Comparison of ENCODE assay signal across 1 cellular context in the genomic region with DNA sequence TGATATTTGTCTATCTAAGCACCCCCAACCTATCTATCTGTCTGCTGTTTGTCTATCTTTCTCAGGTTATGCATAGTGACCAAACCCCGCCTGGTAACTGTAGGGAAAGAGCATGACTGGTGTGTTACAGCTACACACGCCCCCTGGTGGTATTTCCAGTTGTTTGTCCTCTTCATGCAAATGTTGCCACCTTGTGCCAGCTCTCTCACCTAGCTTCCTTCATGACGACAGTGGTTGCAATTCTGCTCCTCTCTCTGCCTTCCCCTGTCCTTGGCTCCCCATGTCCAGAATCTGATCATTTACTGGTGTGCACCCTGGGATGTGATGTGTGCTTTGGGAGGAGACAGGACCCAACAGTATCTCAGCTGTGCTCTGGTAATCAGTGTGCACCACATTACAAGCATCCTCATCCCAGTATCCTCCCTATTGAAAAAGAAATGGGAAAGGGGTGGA.
TF ChIP-seq lines count a peak whose summit lies in the region.

No MANE protein-coding gene starts in this region.

TF ChIP-seq in H1, 55 proteins besides CTCF, POLR2A, EP300 and RAD21 (continued from another document):
- TF ChIP-seq SAP30 (IDR thresholded peaks at IDR 0.05; ENCODE audit: insufficient read depth, insufficient replicate concordance, low read length) (no peak), YY1 (IDR thresholded peaks at IDR 0.05; ENCODE audit: low read depth, low read length) (peak; percentile 35; the same call in 1 of the 2 replicates), RNF2 (IDR thresholded peaks at IDR 0.05; ENCODE audit: borderline replicate concordance, low read depth, low read length, missing control alignments, poor library complexity, severe bottlenecking) (no peak), SIX5 (IDR thresholded peaks at IDR 0.05; ENCODE audit: low read depth, low read length) (no peak), TAF7 (optimal IDR thresholded peaks at IDR 0.05; ENCODE audit: borderline replicate concordance, low read depth, low read length) (no peak), NRF1 (IDR thresholded peaks at IDR 0.05; ENCODE audit: low read depth, low read length) (no peak), CBX8 (IDR thresholded peaks at IDR 0.05; ENCODE audit: borderline replicate concordance, low read depth, low read length) (no peak), TAF1 (IDR thresholded peaks at IDR 0.05; ENCODE audit: low read depth, low read length) (no peak), PHF8 (conservative IDR thresholded peaks at IDR 0.05; ENCODE audit: low read depth, low read length) (no peak), TEAD4 (IDR thresholded peaks at IDR 0.05; ENCODE audit: low read depth, low read length) (peak; percentile 60; the same call in 1 of the 2 replicates), CHD2 (IDR thresholded peaks at IDR 0.05; ENCODE audit: low read length) (no peak), JUN (IDR thresholded peaks at IDR 0.05; ENCODE audit: low read depth, low read length) (no peak), POU5F1 (IDR thresholded peaks at IDR 0.05; ENCODE audit: low read depth, low read length) (0 out of 2 replicates have a peak, but pooled peaks have one; percentile 51), CEBPB (IDR thresholded peaks at IDR 0.05; ENCODE audit: low read depth, low read length) (peak; percentile 17; the same call in 1 of the 2 replicates), BACH1 (IDR thresholded peaks at IDR 0.05; ENCODE audit: low read length) (no peak), MAFK (IDR thresholded peaks at IDR 0.05; ENCODE audit: low read depth, low read length) (peak; percentile 21; the same call in 1 of the 2 replicates), KDM1A (IDR thresholded peaks at IDR 0.05; ENCODE audit: borderline replicate concordance, low read length) (peak; percentile 97), RXRA (IDR thresholded peaks at IDR 0.05; ENCODE audit: insufficient read depth, low read depth, low read length) (0 out of 2 replicates have a peak, but pooled peaks have one; percentile 53), NANOG (IDR thresholded peaks at IDR 0.05; ENCODE audit: insufficient read depth, low read depth, low read length, poor library complexity, severe bottlenecking) (no peak), CBX5 (IDR thresholded peaks at IDR 0.05; ENCODE audit: low read depth, low read length) (no peak), CREB1 (IDR thresholded peaks at IDR 0.05) (peak; percentile 81), FOSL1 (IDR thresholded peaks at IDR 0.05; ENCODE audit: insufficient read depth, low read depth, low read length) (no peak), EGR1 (IDR thresholded peaks at IDR 0.05; ENCODE audit: borderline replicate concordance, low read depth, low read length) (0 out of 2 replicates have a peak, but pooled peaks have one; percentile 24), ASH2L (IDR thresholded peaks at IDR 0.05; ENCODE audit: low read length) (no peak), HDAC2 (IDR thresholded peaks at IDR 0.05; ENCODE audit: borderline replicate concordance in 1 of 2, low read depth in 2 of 2, low read length in 2 of 2) (peak; percentile 73 to 97; a peak in 2 of 4 replicates), RFX5 (IDR thresholded peaks at IDR 0.05; ENCODE audit: borderline replicate concordance, low read depth, low read length) (peak; percentile 55; the same call in 1 of the 2 replicates), TCF12 (IDR thresholded peaks at IDR 0.05; ENCODE audit: low read depth, low read length) (peak; percentile 84; the same call in 1 of the 2 replicates), KDM5A (IDR thresholded peaks at IDR 0.05; ENCODE audit: low read length) (no peak), BRCA1 (IDR thresholded peaks at IDR 0.05; ENCODE audit: low read depth, low read length) (no peak), GTF2F1 (IDR thresholded peaks at IDR 0.05; ENCODE audit: borderline replicate concordance, low read depth, low read length) (no peak), SP2 (IDR thresholded peaks at IDR 0.05; ENCODE audit: low read length) (no peak), GABPA (IDR thresholded peaks at IDR 0.05; ENCODE audit: borderline replicate concordance, insufficient read depth, low read length) (0 out of 2 replicates have a peak, but pooled peaks have one; percentile 23), JUND (IDR thresholded peaks at IDR 0.05; ENCODE audit: low read length) (no peak), HDAC6 (IDR thresholded peaks at IDR 0.05; ENCODE audit: low read depth, low read length) (no peak), SUZ12 (IDR thresholded peaks at IDR 0.05; ENCODE audit: low read length) (no peak), CHD1 (IDR thresholded peaks at IDR 0.05; ENCODE audit: low read depth, low read length) (no peak), TBP (IDR thresholded peaks at IDR 0.05; ENCODE audit: low read depth, low read length) (no peak), SIN3A (conservative IDR thresholded peaks at IDR 0.05 in 1 of 2, IDR thresholded peaks at IDR 0.05 in 1 of 2; ENCODE audit: low read depth in 1 of 2, low read length in 2 of 2) (no peak), KDM4A (IDR thresholded peaks at IDR 0.05; ENCODE audit: low read depth, low read length, severe bottlenecking) (no peak), SP4 (IDR thresholded peaks at IDR 0.05; ENCODE audit: low read length) (no peak), POLR2AphosphoS5 (IDR thresholded peaks at IDR 0.05; ENCODE audit: low read depth, low read length) (no peak), SP1 (IDR thresholded peaks at IDR 0.05; ENCODE audit: low read depth, low read length) (no peak), EZH2 (IDR thresholded peaks at IDR 0.05; ENCODE audit: low read depth, low read length, severe bottlenecking) (no peak), CTBP2 (IDR thresholded peaks at IDR 0.05; ENCODE audit: borderline replicate concordance, insufficient read depth, insufficient read length, low read length) (no peak), ZNF274 (IDR thresholded peaks at IDR 0.05; ENCODE audit: borderline replicate concordance, extremely low read depth, low read length) (no peak)
- TF ChIP-seq, protein P1, sequence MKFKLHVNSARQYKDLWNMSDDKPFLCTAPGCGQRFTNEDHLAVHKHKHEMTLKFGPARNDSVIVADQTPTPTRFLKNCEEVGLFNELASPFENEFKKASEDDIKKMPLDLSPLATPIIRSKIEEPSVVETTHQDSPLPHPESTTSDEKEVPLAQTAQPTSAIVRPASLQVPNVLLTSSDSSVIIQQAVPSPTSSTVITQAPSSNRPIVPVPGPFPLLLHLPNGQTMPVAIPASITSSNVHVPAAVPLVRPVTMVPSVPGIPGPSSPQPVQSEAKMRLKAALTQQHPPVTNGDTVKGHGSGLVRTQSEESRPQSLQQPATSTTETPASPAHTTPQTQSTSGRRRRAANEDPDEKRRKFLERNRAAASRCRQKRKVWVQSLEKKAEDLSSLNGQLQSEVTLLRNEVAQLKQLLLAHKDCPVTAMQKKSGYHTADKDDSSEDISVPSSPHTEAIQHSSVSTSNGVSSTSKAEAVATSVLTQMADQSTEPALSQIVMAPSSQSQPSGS (IDR thresholded peaks at IDR 0.05; ENCODE audit: low read length) = peak; percentile 77
- TF ChIP-seq, protein P2, sequence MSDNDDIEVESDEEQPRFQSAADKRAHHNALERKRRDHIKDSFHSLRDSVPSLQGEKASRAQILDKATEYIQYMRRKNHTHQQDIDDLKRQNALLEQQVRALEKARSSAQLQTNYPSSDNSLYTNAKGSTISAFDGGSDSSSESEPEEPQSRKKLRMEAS (IDR thresholded peaks at IDR 0.05) = peak; percentile 74; the same call in 1 of the 2 replicates
- TF ChIP-seq, protein P3, sequence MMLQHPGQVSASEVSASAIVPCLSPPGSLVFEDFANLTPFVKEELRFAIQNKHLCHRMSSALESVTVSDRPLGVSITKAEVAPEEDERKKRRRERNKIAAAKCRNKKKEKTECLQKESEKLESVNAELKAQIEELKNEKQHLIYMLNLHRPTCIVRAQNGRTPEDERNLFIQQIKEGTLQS (IDR thresholded peaks at IDR 0.05; ENCODE audit: insufficient read depth, low read depth, low read length) = no peak
- TF ChIP-seq, protein P4, sequence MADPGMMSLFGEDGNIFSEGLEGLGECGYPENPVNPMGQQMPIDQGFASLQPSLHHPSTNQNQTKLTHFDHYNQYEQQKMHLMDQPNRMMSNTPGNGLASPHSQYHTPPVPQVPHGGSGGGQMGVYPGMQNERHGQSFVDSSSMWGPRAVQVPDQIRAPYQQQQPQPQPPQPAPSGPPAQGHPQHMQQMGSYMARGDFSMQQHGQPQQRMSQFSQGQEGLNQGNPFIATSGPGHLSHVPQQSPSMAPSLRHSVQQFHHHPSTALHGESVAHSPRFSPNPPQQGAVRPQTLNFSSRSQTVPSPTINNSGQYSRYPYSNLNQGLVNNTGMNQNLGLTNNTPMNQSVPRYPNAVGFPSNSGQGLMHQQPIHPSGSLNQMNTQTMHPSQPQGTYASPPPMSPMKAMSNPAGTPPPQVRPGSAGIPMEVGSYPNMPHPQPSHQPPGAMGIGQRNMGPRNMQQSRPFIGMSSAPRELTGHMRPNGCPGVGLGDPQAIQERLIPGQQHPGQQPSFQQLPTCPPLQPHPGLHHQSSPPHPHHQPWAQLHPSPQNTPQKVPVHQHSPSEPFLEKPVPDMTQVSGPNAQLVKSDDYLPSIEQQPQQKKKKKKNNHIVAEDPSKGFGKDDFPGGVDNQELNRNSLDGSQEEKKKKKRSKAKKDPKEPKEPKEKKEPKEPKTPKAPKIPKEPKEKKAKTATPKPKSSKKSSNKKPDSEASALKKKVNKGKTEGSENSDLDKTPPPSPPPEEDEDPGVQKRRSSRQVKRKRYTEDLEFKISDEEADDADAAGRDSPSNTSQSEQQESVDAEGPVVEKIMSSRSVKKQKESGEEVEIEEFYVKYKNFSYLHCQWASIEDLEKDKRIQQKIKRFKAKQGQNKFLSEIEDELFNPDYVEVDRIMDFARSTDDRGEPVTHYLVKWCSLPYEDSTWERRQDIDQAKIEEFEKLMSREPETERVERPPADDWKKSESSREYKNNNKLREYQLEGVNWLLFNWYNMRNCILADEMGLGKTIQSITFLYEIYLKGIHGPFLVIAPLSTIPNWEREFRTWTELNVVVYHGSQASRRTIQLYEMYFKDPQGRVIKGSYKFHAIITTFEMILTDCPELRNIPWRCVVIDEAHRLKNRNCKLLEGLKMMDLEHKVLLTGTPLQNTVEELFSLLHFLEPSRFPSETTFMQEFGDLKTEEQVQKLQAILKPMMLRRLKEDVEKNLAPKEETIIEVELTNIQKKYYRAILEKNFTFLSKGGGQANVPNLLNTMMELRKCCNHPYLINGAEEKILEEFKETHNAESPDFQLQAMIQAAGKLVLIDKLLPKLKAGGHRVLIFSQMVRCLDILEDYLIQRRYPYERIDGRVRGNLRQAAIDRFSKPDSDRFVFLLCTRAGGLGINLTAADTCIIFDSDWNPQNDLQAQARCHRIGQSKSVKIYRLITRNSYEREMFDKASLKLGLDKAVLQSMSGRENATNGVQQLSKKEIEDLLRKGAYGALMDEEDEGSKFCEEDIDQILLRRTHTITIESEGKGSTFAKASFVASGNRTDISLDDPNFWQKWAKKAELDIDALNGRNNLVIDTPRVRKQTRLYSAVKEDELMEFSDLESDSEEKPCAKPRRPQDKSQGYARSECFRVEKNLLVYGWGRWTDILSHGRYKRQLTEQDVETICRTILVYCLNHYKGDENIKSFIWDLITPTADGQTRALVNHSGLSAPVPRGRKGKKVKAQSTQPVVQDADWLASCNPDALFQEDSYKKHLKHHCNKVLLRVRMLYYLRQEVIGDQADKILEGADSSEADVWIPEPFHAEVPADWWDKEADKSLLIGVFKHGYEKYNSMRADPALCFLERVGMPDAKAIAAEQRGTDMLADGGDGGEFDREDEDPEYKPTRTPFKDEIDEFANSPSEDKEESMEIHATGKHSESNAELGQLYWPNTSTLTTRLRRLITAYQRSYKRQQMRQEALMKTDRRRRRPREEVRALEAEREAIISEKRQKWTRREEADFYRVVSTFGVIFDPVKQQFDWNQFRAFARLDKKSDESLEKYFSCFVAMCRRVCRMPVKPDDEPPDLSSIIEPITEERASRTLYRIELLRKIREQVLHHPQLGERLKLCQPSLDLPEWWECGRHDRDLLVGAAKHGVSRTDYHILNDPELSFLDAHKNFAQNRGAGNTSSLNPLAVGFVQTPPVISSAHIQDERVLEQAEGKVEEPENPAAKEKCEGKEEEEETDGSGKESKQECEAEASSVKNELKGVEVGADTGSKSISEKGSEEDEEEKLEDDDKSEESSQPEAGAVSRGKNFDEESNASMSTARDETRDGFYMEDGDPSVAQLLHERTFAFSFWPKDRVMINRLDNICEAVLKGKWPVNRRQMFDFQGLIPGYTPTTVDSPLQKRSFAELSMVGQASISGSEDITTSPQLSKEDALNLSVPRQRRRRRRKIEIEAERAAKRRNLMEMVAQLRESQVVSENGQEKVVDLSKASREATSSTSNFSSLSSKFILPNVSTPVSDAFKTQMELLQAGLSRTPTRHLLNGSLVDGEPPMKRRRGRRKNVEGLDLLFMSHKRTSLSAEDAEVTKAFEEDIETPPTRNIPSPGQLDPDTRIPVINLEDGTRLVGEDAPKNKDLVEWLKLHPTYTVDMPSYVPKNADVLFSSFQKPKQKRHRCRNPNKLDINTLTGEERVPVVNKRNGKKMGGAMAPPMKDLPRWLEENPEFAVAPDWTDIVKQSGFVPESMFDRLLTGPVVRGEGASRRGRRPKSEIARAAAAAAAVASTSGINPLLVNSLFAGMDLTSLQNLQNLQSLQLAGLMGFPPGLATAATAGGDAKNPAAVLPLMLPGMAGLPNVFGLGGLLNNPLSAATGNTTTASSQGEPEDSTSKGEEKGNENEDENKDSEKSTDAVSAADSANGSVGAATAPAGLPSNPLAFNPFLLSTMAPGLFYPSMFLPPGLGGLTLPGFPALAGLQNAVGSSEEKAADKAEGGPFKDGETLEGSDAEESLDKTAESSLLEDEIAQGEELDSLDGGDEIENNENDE (IDR thresholded peaks at IDR 0.05; ENCODE audit: insufficient replicate concordance, low read length) = no peak
